In genomic region chr2:62339413-62339812, GRCh38 we compare ENCODE assay signal across 19 cellular contexts.
"Had no signal": no experiment of that assay in that cellular context is flagged by ENCODE, and none has a peak within 500 bp of the region (broad histone marks: within the 10 kb centered on the region; RNA-seq: fewer than 3 reads in every experiment).

No MANE protein-coding gene starts in this region.

- DNase-seq: activated CD4-positive, alpha-beta memory T cell treated with anti-CD3 and anti-CD28 coated beads, Interleukin-2, amount 10 ng/mL, durations not matched to agents 7 days and 5 days; activated CD4-positive, alpha-beta T cell treated with anti-CD3 and anti-CD28 coated beads for 36 hours; activated naive CD4-positive, alpha-beta T cell; activated T-cell treated with anti-CD3 and anti-CD28 coated beads, Interleukin-2, amount 50 U/mL, for 72 hours; body of pancreas; cerebellar nuclear complex; dorsolateral prefrontal cortex; gastrocnemius medialis; left ventricle myocardium superior; mesendoderm; occipital lobe; spleen; stimulated activated CD4-positive, alpha-beta T cell treated with anti-CD3 and anti-CD28 coated beads, Interleukin-2, amount 100 ng/mL, for 24 hours; stimulated activated naive CD4-positive, alpha-beta T cell; substantia nigra; T-helper 9 cell had no signal

- H3K4me3 ChIP-seq: body of pancreas, dorsolateral prefrontal cortex, esophagus muscularis mucosa, gastrocnemius medialis, prostate gland, spleen had no signal

- ATAC-seq: activated CD4-positive, alpha-beta T cell treated with anti-CD3 and anti-CD28 coated beads for 36 hours; activated T-cell treated with anti-CD3 and anti-CD28 coated beads, Interleukin-2, amount 50 U/mL, for 72 hours; body of pancreas; gastrocnemius medialis; left ventricle myocardium superior; sciatic nerve had no signal
